15 cellular contexts compared by ENCODE assay signal in genomic region chr7:50637725-50638643, GRCh38.
DNase-seq lines count a peak whose midpoint lies in the region; ATAC-seq lines count a peak whose summit lies in the region.
"Had no signal": no experiment of that assay in that cellular context is flagged by ENCODE, and none has a peak within 500 bp of the region (broad histone marks: within the 10 kb centered on the region; RNA-seq: fewer than 3 reads in every experiment).

No MANE protein-coding gene starts in this region.

- H3K27me3 Mint-ChIP-seq in activated naive CD4-positive, alpha-beta T cell treated with anti-CD3 and anti-CD28 coated beads for 36 hours (ENCODE audit: low read depth): peaks cover 2% of the 10 kb centered on the region

- DNase-seq in NCI-H510A treated with DMSO at 0.1 percent for 48 hours (lab: John Stamatoyannopoulos, UW): peak; percentile 59
- no peak for DNase-seq in NCI-H510A (lab: John Stamatoyannopoulos, UW)
- peak; percentile 97 for DNase-seq in NCI-H526 treated with DMSO at 0.1 percent for 48 hours (lab: John Stamatoyannopoulos, UW)
- peak; percentile 36 for DNase-seq in fibroblast of peridontal ligament (ENCODE audit: extremely low read depth)
- DNase-seq in activated naive CD4-positive, alpha-beta T cell treated with anti-CD3 and anti-CD28 coated beads for 36 hours: no peak
- no peak for DNase-seq in DMS114 treated with DMSO at 0.1 percent for 48 hours (lab: John Stamatoyannopoulos, UW; ENCODE audit: unreplicated experiment)
- DNase-seq: Caco-2; H9; NCI-H1092; NCI-H1694 treated with DMSO at 0.1 percent for 48 hours; NCI-H2171 treated with DMSO at 0.1 percent for 48 hours; NCI-H524; NK-92 treated with Interleukin-12 subunit alpha and Interleukin-12 subunit beta, amount 100 ng/mL, for 24 hours had no signal

- H3K4me3 Mint-ChIP-seq in activated naive CD4-positive, alpha-beta T cell treated with anti-CD3 and anti-CD28 coated beads for 36 hours: no peak overlapping the region
- H3K4me3 Mint-ChIP-seq: H9 had no signal

- CTCF ChIA-PET in activated naive CD4-positive, alpha-beta T cell treated with anti-CD3 and anti-CD28 coated beads for 36 hours (lab: Charles Lee): no interaction called here

- H3K4me1 Mint-ChIP-seq in activated naive CD4-positive, alpha-beta T cell treated with anti-CD3 and anti-CD28 coated beads for 36 hours (ENCODE audit: low read depth): no peaks in the 10 kb centered on the region

- H3K27ac Mint-ChIP-seq in activated naive CD4-positive, alpha-beta T cell treated with anti-CD3 and anti-CD28 coated beads for 36 hours: no peak overlapping the region
- H3K27ac Mint-ChIP-seq: H9 had no signal

- no peaks in the 10 kb centered on the region for H3K9me3 Mint-ChIP-seq in activated naive CD4-positive, alpha-beta T cell treated with anti-CD3 and anti-CD28 coated beads for 36 hours

- intact Hi-C loops in activated naive CD4-positive, alpha-beta T cell treated with anti-CD3 and anti-CD28 coated beads for 36 hours (cut with micrococcal nuclease): no loop called here

- ATAC-seq in GM18511 (IDR thresholded peaks at IDR 0.05; ENCODE audit: unreplicated experiment): no peak
- no peak for ATAC-seq in GM19328 (IDR thresholded peaks at IDR 0.05; ENCODE audit: unreplicated experiment)

- no peaks in the 10 kb centered on the region for H3K36me3 Mint-ChIP-seq in activated naive CD4-positive, alpha-beta T cell treated with anti-CD3 and anti-CD28 coated beads for 36 hours (ENCODE audit: low read depth)

Comparison
In these comparisons a context has a peak if more than half of its experiments do, and no peak if none do; other contexts are left out.
1. DNase-seq: peak in NCI-H510A treated with DMSO at 0.1 percent for 48 hours (single experiment), NCI-H526 treated with DMSO at 0.1 percent for 48 hours (single experiment) and fibroblast of peridontal ligament (single experiment); none in NCI-H510A (single experiment), activated naive CD4-positive, alpha-beta T cell treated with anti-CD3 and anti-CD28 coated beads for 36 hours (single experiment) and DMS114 treated with DMSO at 0.1 percent for 48 hours (single experiment).